Comparison of ENCODE assay signal across 9 cellular contexts in the genomic region with DNA sequence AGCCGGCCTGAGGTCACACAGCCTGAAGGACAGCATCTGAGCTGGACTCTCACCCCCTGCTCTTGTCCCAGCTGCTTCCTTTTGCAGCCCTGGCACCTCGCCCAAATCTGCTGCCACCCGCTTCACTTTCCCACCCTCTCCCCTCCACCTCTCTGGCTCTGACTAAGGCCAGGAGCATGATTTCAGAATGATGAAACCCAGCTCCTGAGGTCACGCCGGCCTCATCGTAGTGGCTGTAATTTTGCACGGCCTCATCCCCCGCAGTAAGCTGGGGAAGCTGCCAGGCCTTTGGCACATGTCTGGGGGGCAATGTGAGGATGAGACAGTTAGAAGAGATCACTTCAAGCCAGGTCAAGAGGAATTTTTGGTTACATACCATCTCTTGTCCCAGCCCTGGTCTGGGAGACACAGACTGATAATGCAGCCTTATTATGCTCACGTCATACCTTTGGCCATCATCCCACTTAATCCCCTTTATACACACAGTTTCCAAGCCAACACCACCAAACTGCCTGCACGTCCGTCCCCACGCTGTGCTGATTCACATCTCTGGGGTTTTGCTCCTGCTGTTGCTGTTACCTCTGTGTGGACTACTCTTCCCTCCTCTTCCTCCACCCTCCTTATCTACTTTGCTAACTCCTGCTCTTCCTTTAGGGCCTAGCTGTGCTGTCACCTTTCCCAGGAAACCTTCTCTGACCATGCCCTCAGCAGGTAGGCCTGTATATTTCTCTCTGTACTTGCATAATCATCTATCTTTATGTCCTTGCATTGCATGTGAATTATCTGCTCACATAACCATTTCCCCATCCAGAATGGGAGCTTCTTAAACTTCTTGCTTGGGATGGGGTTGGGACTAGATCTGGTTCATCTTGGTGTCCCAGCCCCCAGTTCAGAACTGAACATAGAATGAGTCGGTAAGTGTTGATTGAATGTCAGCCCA. TPM values are rescaled to one million over a fixed set of nuclear protein-coding genes. Genes with fewer than 3 reads are reported as not detected.
DNase-seq lines count a peak whose midpoint lies in the region; ATAC-seq lines count a peak whose summit lies in the region.
"Had no signal": no experiment of that assay in that cellular context is flagged by ENCODE, and none has a peak within 500 bp of the region (broad histone marks: within the 10 kb centered on the region; RNA-seq: fewer than 3 reads in every experiment).

No MANE protein-coding gene starts in this region.

- DNase-seq in H4 (ENCODE audit: low spot score) (peak; percentile 95), SK-MEL-5 (ENCODE audit: low read depth, low spot score) (peak; percentile 17), glomerular visceral epithelial cell (ENCODE audit: extremely low spot score) (peak; percentile 97), activated gamma-delta T cell (lab: John Stamatoyannopoulos, UW) (no peak)

- no peaks in the 10 kb centered on the region for H3K36me3 ChIP-seq in skeletal muscle satellite cell (ENCODE audit: insufficient read depth, low read length)

- H3K4me1 ChIP-seq in skeletal muscle satellite cell (ENCODE audit: control insufficient read depth, insufficient read depth, low read length): peaks cover 34% of the 10 kb centered on the region

- H3K9ac ChIP-seq in skeletal muscle satellite cell (ENCODE audit: low read depth, low read length): peak overlapping the region; percentile 83

- H3K9me3 ChIP-seq in skeletal muscle satellite cell (replicated peaks; ENCODE audit: low read length): no peaks in the 10 kb centered on the region

- peak overlapping the region; percentile 58 for H3K4me2 ChIP-seq in skeletal muscle satellite cell (ENCODE audit: low read length)

- H3K27me3 ChIP-seq in skeletal muscle satellite cell (ENCODE audit: control insufficient read depth, insufficient read depth, low read length): no peaks in the 10 kb centered on the region

- in situ Hi-C loops in SK-MEL-5 (cut with HindIII; ENCODE audit: low pct_unique_long_range_greater_than_20kb, low sequenced_read_pairs): no loop called here

- ATAC-seq in HG03520 (IDR thresholded peaks at IDR 0.05; ENCODE audit: unreplicated experiment) (no peak), GM21526 (IDR thresholded peaks at IDR 0.05; ENCODE audit: low FRiP score, unreplicated experiment) (no peak), GM18520 (IDR thresholded peaks at IDR 0.05; ENCODE audit: unreplicated experiment) (no peak)

- peak overlapping the region; percentile 19 for H3K4me3 ChIP-seq in skeletal muscle satellite cell (ENCODE audit: low read length)

RNA-seq across cellular contexts. Expression of gene CHRDL2, which starts 58.0 kb away (rescaled TPM):
- not detected in 2 replicates for total RNA-seq in H4 (2014; rRNA removed; shearing (Covaris generic))
- total RNA-seq in SK-MEL-5 (2014; rRNA removed; shearing (Covaris generic)): 3.6 TPM in 1 of 2 replicates, not detected in the other
- polyA plus RNA-seq in SK-MEL-5 (2015; cell fraction: cytosol; rRNA removed): not detected in 2 replicates
- polyA plus RNA-seq in SK-MEL-5 (2015; cell fraction: nucleus; rRNA removed): not detected in 2 replicates
- not detected in 2 replicates for total RNA-seq in skeletal muscle satellite cell (2012; rRNA removed)
- total RNA-seq: pulmonary artery endothelial cell had no signal
